8 cellular contexts compared by ENCODE assay signal in genomic region chr19:14006085-14006765, GRCh38. TPM values are rescaled to one million over a fixed set of nuclear protein-coding genes. Genes with fewer than 3 reads are reported as not detected.
DNase-seq lines count a peak whose midpoint lies in the region; ATAC-seq and TF ChIP-seq lines count a peak whose summit lies in the region.

RFX1 (minus strand) TSS chr19:14006320; CDS start chr19:13993843, 12,477 bp downstream.

- no peak for TF ChIP-seq CTCF in BJ (IDR thresholded peaks at IDR 0.05; ENCODE audit: insufficient read depth, low read depth, low read length)

- CTCF ChIA-PET in BJ (lab: Yijun Ruan, JAX) = interaction anchor here (1.0 to 2.5 kb wide), 3 partner anchors 26 to 119 kb away, joined by 3 to 7 read pairs (median 3); partner anchors contain the start of genes IL27RA and MISP3

- H3K36me3 ChIP-seq in BJ (ENCODE audit: control insufficient read depth, insufficient read depth, low read length) = no peaks in the 10 kb centered on the region

- no peaks in the 10 kb centered on the region for H3K27me3 ChIP-seq in BJ (ENCODE audit: control insufficient read depth, insufficient read depth, low read length)

- POLR2A ChIA-PET in BJ (lab: Charles Lee) = interaction anchor here (0.5 kb wide), 1 partner anchor 87 kb away, joined by 4 read pairs; no protein-coding TSS in a partner anchor

- intact Hi-C loops in left colon (cut with DNase I, micrococcal nuclease) = no loop called here

- ATAC-seq in GM19438 (IDR thresholded peaks at IDR 0.05; ENCODE audit: low read depth, unreplicated experiment) (peak; percentile 70), HG03571 (IDR thresholded peaks at IDR 0.05; ENCODE audit: unreplicated experiment) (peak; percentile 66), left colon (peak; percentile 77)

- DNase-seq in BJ (ENCODE audit: low read depth) (peak; percentile 100), NCI-H774 (lab: John Stamatoyannopoulos, UW) (peak; percentile 99), cortex of kidney (lab: John Stamatoyannopoulos, UW) (peak; percentile 90), left colon (peak; percentile 99 to 100)
- peak; percentile 100 for DNase-seq in activated CD4-positive, alpha-beta T cell treated with anti-CD3 and anti-CD28 coated beads, Interleukin-2, amount 50 U/mL, for 24 hours (ENCODE audit: low read depth in 1 of 2, low spot score in 1 of 2)
- peak; percentile 99 for DNase-seq in stimulated activated CD4-positive, alpha-beta T cell treated with anti-CD3 and anti-CD28 coated beads, Interleukin-1b, Interleukin-23, amount 100 ng/mL, for 48 hours

- H3K4me3 ChIP-seq in BJ (ENCODE audit: low read depth, low read length) = peak within 1 kb of the TSS; percentile 92

RNA-seq across cellular contexts. Expression of gene RFX1, which starts in this region (rescaled TPM):
- 0.37 and 0.78 TPM in 2 replicates for polyA plus RNA-seq in BJ (2011; rRNA removed)
- polyA minus RNA-seq in BJ (2011; rRNA and poly(A)+ RNA removed) = 0.66 and 2.4 TPM in 2 replicates
- 10 to 100 TPM; 11.6 to 12.0 TPM for total RNA-seq in left colon

Comparison
In these comparisons a context has a peak if more than half of its experiments do, and no peak if none do; other contexts are left out.
1. Peak in every context shown above with its lines: DNase-seq, ATAC-seq and H3K4me3 ChIP-seq.